In genomic region chr2:8285081-8285480, GRCh38 we compare ENCODE assay signal across 11 cellular contexts.
DNase-seq lines count a peak whose midpoint lies in the region; ATAC-seq and TF ChIP-seq lines count a peak whose summit lies in the region.
"Had no signal": no experiment of that assay in that cellular context is flagged by ENCODE, and none has a peak within 500 bp of the region (broad histone marks: within the 10 kb centered on the region; RNA-seq: fewer than 3 reads in every experiment).

No MANE protein-coding gene starts in this region.

- TF ChIP-seq CTCF in AG04450 (IDR thresholded peaks at IDR 0.05; ENCODE audit: low read depth, low read length) = peak; percentile 14; the same call in 1 of the 2 replicates
- peak; percentile 11 for TF ChIP-seq CTCF in GM13977 (IDR thresholded peaks at IDR 0.05; ENCODE audit: extremely low read depth, insufficient read depth, missing control alignments)
- TF ChIP-seq CTCF in hepatocyte (IDR thresholded peaks at IDR 0.05; ENCODE audit: poor library complexity) = peak; percentile 17
- TF ChIP-seq CTCF in breast epithelium (IDR thresholded peaks at IDR 0.05) = no peak

- H3K4me2 ChIP-seq in hepatocyte = no peak overlapping the region

- peaks cover 21% of the 10 kb centered on the region for H3K4me1 Mint-ChIP-seq in activated T-helper 17 cell treated with anti-CD3 and anti-CD28 coated beads, Interleukin-2, amount 50 U/mL, for 72 hours

- no peaks in the 10 kb centered on the region for H3K9me3 ChIP-seq in AG04450 (ENCODE audit: control insufficient read depth, insufficient read depth, low read length)
- H3K9me3 ChIP-seq in hepatocyte (ENCODE audit: low read depth) = no peaks in the 10 kb centered on the region
- no peaks in the 10 kb centered on the region for H3K9me3 ChIP-seq in breast epithelium
- H3K9me3 ChIP-seq: colonic mucosa had no signal

- TF ChIP-seq POLR2A in breast epithelium (IDR thresholded peaks at IDR 0.05) = no peak

- peaks cover 33% of the 10 kb centered on the region for H3K36me3 Mint-ChIP-seq in activated T-helper 17 cell treated with anti-CD3 and anti-CD28 coated beads, Interleukin-2, amount 50 U/mL, for 72 hours (ENCODE audit: low read depth)

- H3K79me2 ChIP-seq in hepatocyte = no peaks in the 10 kb centered on the region

- in situ Hi-C loops in GM13977 (cut with MboI; ENCODE audit: low pct_unique_long_range_greater_than_20kb, low sequenced_read_pairs, unreplicated experiment) = no loop called here

- H4K20me1 ChIP-seq in hepatocyte (ENCODE audit: insufficient read depth, poor library complexity, severe bottlenecking) = no peaks in the 10 kb centered on the region

- H3K27ac ChIP-seq in AG04450 (ENCODE audit: low read depth, low read length) = no peak overlapping the region
- H3K27ac ChIP-seq in hepatocyte = no peak overlapping the region
- no peak overlapping the region for H3K27ac ChIP-seq in breast epithelium
- H3K27ac ChIP-seq: colonic mucosa had no signal

- H3K27me3 Mint-ChIP-seq in activated T-helper 17 cell treated with anti-CD3 and anti-CD28 coated beads, Interleukin-2, amount 50 U/mL, for 72 hours = no peaks in the 10 kb centered on the region

- 68% methylated on average over 3 of the region's 3 CpGs for WGBS in hepatocyte (ENCODE audit: low lambda C conversion rate, missing lambda C conversion rate)

- peak; percentile 46 for ATAC-seq in SK-N-SH treated with all-trans-retinoic acid at 6 μM for 48 hours
- no peak for ATAC-seq in stimulated activated naive CD8-positive, alpha-beta T cell treated with anti-CD3 and anti-CD28 coated beads, Interleukin-15, Interleukin-2, amounts not matched to agents 100 U/mL and 50 U/mL, for 24 hours
- no peak for ATAC-seq in GM21717 (IDR thresholded peaks at IDR 0.05; ENCODE audit: unreplicated experiment)
- no peak for ATAC-seq in activated T-helper 17 cell treated with anti-CD3 and anti-CD28 coated beads, Interleukin-2, amount 50 U/mL, for 72 hours (replicated peaks)
- ATAC-seq: activated T-cell treated with anti-CD3 and anti-CD28 coated beads, Interleukin-2, amount 50 U/mL, for 4 hours had no signal

- no peak overlapping the region for H3K27ac Mint-ChIP-seq in activated T-helper 17 cell treated with anti-CD3 and anti-CD28 coated beads, Interleukin-2, amount 50 U/mL, for 72 hours

- no peaks in the 10 kb centered on the region for H3K9me3 Mint-ChIP-seq in activated T-helper 17 cell treated with anti-CD3 and anti-CD28 coated beads, Interleukin-2, amount 50 U/mL, for 72 hours

- DNase-seq in AG04450 (ENCODE audit: low read depth, low spot score) = no peak
- no peak for DNase-seq in GM13977 (ENCODE audit: low spot score)
- DNase-seq in hepatocyte (ENCODE audit: low spot score) = peak; percentile 34
- DNase-seq in stimulated activated naive CD8-positive, alpha-beta T cell treated with anti-CD3 and anti-CD28 coated beads, Interleukin-15, Interleukin-2, amounts not matched to agents 100 U/mL and 50 U/mL, for 24 hours = no peak
- DNase-seq in breast epithelium (ENCODE audit: low spot score in 2 of 2) = no peak
- DNase-seq: activated T-cell treated with anti-CD3 and anti-CD28 coated beads, Interleukin-2, amount 50 U/mL, for 4 hours; colonic mucosa; NCI-H1048 had no signal

- intact Hi-C loops in breast epithelium (cut with DNase I; ENCODE audit: low total_unique reads) = no loop called here

- no peaks in the 10 kb centered on the region for H3K36me3 ChIP-seq in hepatocyte (replicated peaks; ENCODE audit: insufficient read depth, low read depth)
- no peaks in the 10 kb centered on the region for H3K36me3 ChIP-seq in breast epithelium
- H3K36me3 ChIP-seq: colonic mucosa had no signal

- CTCF ChIA-PET in AG04450 (lab: Charles Lee) = interaction anchor here (0.7 kb wide), 2 partner anchors 19 to 501 kb away, joined by 3 to 6 read pairs; no protein-coding TSS in a partner anchor

- no peak overlapping the region for H3K4me3 Mint-ChIP-seq in activated T-helper 17 cell treated with anti-CD3 and anti-CD28 coated beads, Interleukin-2, amount 50 U/mL, for 72 hours
- H3K4me3 Mint-ChIP-seq: activated T-cell treated with anti-CD3 and anti-CD28 coated beads, Interleukin-2, amount 50 U/mL, for 4 hours had no signal

- H3K4me3 ChIP-seq in AG04450 (ENCODE audit: low read depth, low read length) (no peak overlapping the region), hepatocyte (no peak overlapping the region), breast epithelium (no peak overlapping the region)
- H3K4me3 ChIP-seq: colonic mucosa had no signal

- POLR2A ChIA-PET in AG04450 (lab: Yijun Ruan, JAX) = no interaction called here

- H3K9me2 ChIP-seq in hepatocyte (replicated peaks; ENCODE audit: insufficient read depth) = peaks cover 3% of the 10 kb centered on the region

- H3K4me1 ChIP-seq in hepatocyte (ENCODE audit: insufficient read depth) (no peaks in the 10 kb centered on the region), breast epithelium (no peaks in the 10 kb centered on the region)
- H3K4me1 ChIP-seq: colonic mucosa had no signal

- H3K27me3 ChIP-seq in AG04450 (ENCODE audit: control insufficient read depth, insufficient read depth, low read length) (no peaks in the 10 kb centered on the region), hepatocyte (no peaks in the 10 kb centered on the region), breast epithelium (no peaks in the 10 kb centered on the region)
- H3K27me3 ChIP-seq: colonic mucosa had no signal

- H2AFZ ChIP-seq in hepatocyte = no peak overlapping the region

TF ChIP-seq in SK-N-SH treated with all-trans-retinoic acid at 6 μM for 48 hours, 23 proteins besides CTCF, POLR2A, EP300 and RAD21:
- TF ChIP-seq OSR1 (CRISPR knock-in tag; IDR thresholded peaks at IDR 0.05) (no peak), ZNF8 (CRISPR knock-in tag; IDR thresholded peaks at IDR 0.05) (no peak), CSDC2 (CRISPR knock-in tag; IDR thresholded peaks at IDR 0.05) (no peak), TCF4 (CRISPR knock-in tag; IDR thresholded peaks at IDR 0.05; ENCODE audit: borderline replicate concordance) (no peak), CREB5 (CRISPR knock-in tag; IDR thresholded peaks at IDR 0.05; ENCODE audit: low read depth) (no peak), RARB (CRISPR knock-in tag; IDR thresholded peaks at IDR 0.05) (no peak), PATZ1 (CRISPR knock-in tag; IDR thresholded peaks at IDR 0.05; ENCODE audit: borderline replicate concordance) (no peak), ISL1 (CRISPR knock-in tag; IDR thresholded peaks at IDR 0.05) (no peak), ZNF565 (CRISPR knock-in tag; conservative IDR thresholded peaks at IDR 0.05; ENCODE audit: low read depth) (no peak), PPARA (CRISPR knock-in tag; IDR thresholded peaks at IDR 0.05; ENCODE audit: borderline replicate concordance) (no peak), ZFP3 (CRISPR knock-in tag; IDR thresholded peaks at IDR 0.05) (no peak), ZNF70 (CRISPR knock-in tag; IDR thresholded peaks at IDR 0.05) (no peak), ZC3H10 (CRISPR knock-in tag; IDR thresholded peaks at IDR 0.05) (no peak), ZFP30 (CRISPR knock-in tag; IDR thresholded peaks at IDR 0.05) (no peak), BACH2 (CRISPR knock-in tag; IDR thresholded peaks at IDR 0.05; ENCODE audit: borderline replicate concordance) (no peak)

Comparison
In these comparisons a context has a peak if more than half of its experiments do, and no peak if none do; other contexts are left out.
1. CTCF ChIP-seq: peak in AG04450 (single experiment), GM13977 (single experiment) and hepatocyte (single experiment); none in breast epithelium (0 of 3).